11 cellular contexts compared by ENCODE assay signal in genomic region chr4:6633091-6633906, GRCh38. TPM values are rescaled to one million over a fixed set of nuclear protein-coding genes. Genes with fewer than 3 reads are reported as not detected.
A peak's percentile ranks its signal among the peaks of the same experiment; 100 is the strongest.
DNase-seq lines count a peak whose midpoint lies in the region; ATAC-seq and TF ChIP-seq lines count a peak whose summit lies in the region.
"Had no signal": no experiment of that assay in that cellular context is flagged by ENCODE, and none has a peak within 500 bp of the region (broad histone marks: within the 10 kb centered on the region; RNA-seq: fewer than 3 reads in every experiment).

No MANE protein-coding gene starts in this region.

- no peaks in the 10 kb centered on the region for H3K9me3 ChIP-seq in sigmoid colon
- H3K9me3 ChIP-seq: esophagus muscularis mucosa, SK-N-SH had no signal

- TF ChIP-seq CTCF in AG09319 (IDR thresholded peaks at IDR 0.05; ENCODE audit: low read depth, low read length) (no peak), fibroblast of mammary gland (conservative IDR thresholded peaks at IDR 0.05; ENCODE audit: control insufficient read depth, insufficient read depth, low read depth, low read length) (no peak), sigmoid colon (IDR thresholded peaks at IDR 0.05) (no peak)

- H3K27ac ChIP-seq in sigmoid colon, result no peak overlapping the region
- H3K27ac ChIP-seq: esophagus muscularis mucosa had no signal

- TF ChIP-seq POLR2A in sigmoid colon (IDR thresholded peaks at IDR 0.05), result no peak

- no peaks in the 10 kb centered on the region for H3K27me3 ChIP-seq in sigmoid colon
- H3K27me3 ChIP-seq: esophagus muscularis mucosa had no signal

- intact Hi-C loops in sigmoid colon (cut with DNase I), result no loop called here

- no peak overlapping the region for H3K4me3 ChIP-seq in Jurkat, Clone E6-1 (ENCODE audit: low read length)
- H3K4me3 ChIP-seq in fibroblast of mammary gland (ENCODE audit: control insufficient read depth, low read depth, low read length) (no peak overlapping the region), sigmoid colon (no peak overlapping the region)
- H3K4me3 ChIP-seq: esophagus muscularis mucosa had no signal

- no peaks in the 10 kb centered on the region for H3K4me1 ChIP-seq in sigmoid colon
- H3K4me1 ChIP-seq: esophagus muscularis mucosa had no signal

- 82 to 84% methylated on average over 10 of the region's 10 CpGs for WGBS in sigmoid colon, 2 donors

- H3K36me3 ChIP-seq in sigmoid colon, result no peaks in the 10 kb centered on the region
- H3K36me3 ChIP-seq: esophagus muscularis mucosa had no signal

- ATAC-seq in GM19397 (IDR thresholded peaks at IDR 0.05; ENCODE audit: unreplicated experiment), result no peak

- DNase-seq in AG09319 (ENCODE audit: extremely low read depth, low read depth) (peak; percentile 34), OCI-M1 (lab: John Stamatoyannopoulos, UW) (peak; percentile 91), fibroblast of mammary gland (ENCODE audit: low read depth) (peak; percentile 16), RKO (ENCODE audit: low spot score) (no peak), sigmoid colon (no peak), DMS79 (lab: John Stamatoyannopoulos, UW) (no peak)
- peak; percentile 64 for DNase-seq in Jurkat, Clone E6-1 (ENCODE audit: low read depth, low spot score)
- DNase-seq: Calu3, SK-N-SH had no signal

- no peak for TF ChIP-seq EP300 in sigmoid colon (IDR thresholded peaks at IDR 0.05)

RNA-seq across cellular contexts. Expression of gene MRFAP1, which starts 7.2 kb away (rescaled TPM):
- polyA plus RNA-seq in Jurkat, Clone E6-1 (2012; ENCODE audit: insufficient read depth, insufficient read length), result 228 TPM
- total RNA-seq in sigmoid colon, result 100 to 1,000 TPM; 196 to 226 (median 211) TPM
- polyA plus RNA-seq in sigmoid colon, result 100 to 1,000 TPM; 252 to 261 (median 259) TPM

RNA-seq across cellular contexts. Expression of gene MAN2B2, which starts 58.3 kb away (rescaled TPM):
- polyA plus RNA-seq in Jurkat, Clone E6-1 (2012; ENCODE audit: insufficient read depth, insufficient read length), result 15.0 TPM
- 10 to 100 TPM; 12.7 to 24.3 (median 20.2) TPM for total RNA-seq in sigmoid colon
- 10 to 100 TPM in 1 of 3 donors, 1 to 10 TPM in 2; 3.0 to 18.7 (median 3.0) TPM for polyA plus RNA-seq in sigmoid colon

Comparison
In these comparisons a context has a peak if more than half of its experiments do, and no peak if none do; other contexts are left out.
1. DNase-seq: peak in AG09319 (single experiment), Jurkat, Clone E6-1 (single experiment), OCI-M1 (single experiment) and fibroblast of mammary gland (single experiment); none in RKO (single experiment), sigmoid colon (single experiment) and DMS79 (single experiment).